Comparison of ENCODE assay signal across 10 cellular contexts in genomic region chr9:95504053-95504963, GRCh38. TPM values are rescaled to one million over a fixed set of nuclear protein-coding genes. Genes with fewer than 3 reads are reported as not detected.
A peak's percentile ranks its signal among the peaks of the same experiment; 100 is the strongest.
DNase-seq lines count a peak whose midpoint lies in the region; ATAC-seq, FAIRE-seq and TF ChIP-seq lines count a peak whose summit lies in the region.
"Had no signal": no experiment of that assay in that cellular context is flagged by ENCODE, and none has a peak within 500 bp of the region (broad histone marks: within the 10 kb centered on the region; RNA-seq: fewer than 3 reads in every experiment).

No MANE protein-coding gene starts in this region.

- H3K4me1 Mint-ChIP-seq in stimulated activated naive CD8-positive, alpha-beta T cell treated with anti-CD3 and anti-CD28 coated beads, Interleukin-15, amount 100 ng/mL, for 72 hours: peaks cover 43% of the 10 kb centered on the region

- no peaks in the 10 kb centered on the region for H3K27me3 Mint-ChIP-seq in stimulated activated naive CD8-positive, alpha-beta T cell treated with anti-CD3 and anti-CD28 coated beads, Interleukin-15, amount 100 ng/mL, for 72 hours

- H3K27ac Mint-ChIP-seq in stimulated activated naive CD8-positive, alpha-beta T cell treated with anti-CD3 and anti-CD28 coated beads, Interleukin-15, amount 100 ng/mL, for 72 hours: no peak overlapping the region

- H3K27me3 ChIP-seq in SJSA1 (replicated peaks): no peaks in the 10 kb centered on the region
- H3K27me3 ChIP-seq in cardiac muscle cell: no peaks in the 10 kb centered on the region

- H3K27ac ChIP-seq in SJSA1: peak overlapping the region; percentile 30
- no peak overlapping the region for H3K27ac ChIP-seq in cardiac muscle cell

- FAIRE-seq in HTR-8/SVneo (lab: Jason Lieb, UNC): no peak
- FAIRE-seq: A204.1 had no signal

- no peaks in the 10 kb centered on the region for H3K9me3 ChIP-seq in SJSA1 (replicated peaks)
- no peaks in the 10 kb centered on the region for H3K9me3 ChIP-seq in cardiac muscle cell (ENCODE audit: low read depth)
- H3K9me3 ChIP-seq: upper lobe of left lung had no signal

- H3K4me3 ChIP-seq in SJSA1 (peak overlapping the region; percentile 70), cardiac muscle cell (no peak overlapping the region)

- H3K9me3 Mint-ChIP-seq in stimulated activated naive CD8-positive, alpha-beta T cell treated with anti-CD3 and anti-CD28 coated beads, Interleukin-15, amount 100 ng/mL, for 72 hours: no peaks in the 10 kb centered on the region

- H3K36me3 ChIP-seq in SJSA1 (peaks cover 88% of the 10 kb centered on the region), cardiac muscle cell (no peaks in the 10 kb centered on the region)
- H3K36me3 ChIP-seq: upper lobe of left lung had no signal

- H3K4me3 Mint-ChIP-seq in stimulated activated naive CD8-positive, alpha-beta T cell treated with anti-CD3 and anti-CD28 coated beads, Interleukin-15, amount 100 ng/mL, for 72 hours: peak overlapping the region; percentile 19 to 59

- H3K4me1 ChIP-seq in SJSA1 (replicated peaks): peaks cover 59% of the 10 kb centered on the region
- H3K4me1 ChIP-seq in cardiac muscle cell (ENCODE audit: low read depth): peaks cover 21% of the 10 kb centered on the region

- ATAC-seq in stimulated activated naive CD8-positive, alpha-beta T cell treated with anti-CD3 and anti-CD28 coated beads, Interleukin-15, amount 100 ng/mL, for 72 hours: no peak

- TF ChIP-seq CTCF in cardiac muscle cell (IDR thresholded peaks at IDR 0.05; ENCODE audit: low read depth, low read length): no peak

- DNase-seq in DMS 273 (lab: John Stamatoyannopoulos, UW; ENCODE audit: unreplicated experiment) (peak; percentile 20), DMS 273 treated with DMSO at 0.1 percent for 48 hours (lab: John Stamatoyannopoulos, UW) (no peak), SJSA1 (ENCODE audit: low read depth in 1 of 2, low spot score in 2 of 2) (peak; percentile 64 to 71), cardiac muscle cell (ENCODE audit: low read depth in 1 of 2, low spot score in 1 of 2) (peak; percentile 44 to 46), activated gamma-delta T cell (lab: John Stamatoyannopoulos, UW) (no peak), NCI-H146 treated with DMSO at 0.1 percent for 48 hours (lab: John Stamatoyannopoulos, UW; ENCODE audit: unreplicated experiment) (no peak), HTR-8/SVneo (ENCODE audit: insufficient read length, low spot score) (no peak)
- DNase-seq in stimulated activated naive CD8-positive, alpha-beta T cell treated with anti-CD3 and anti-CD28 coated beads, Interleukin-15, amount 100 ng/mL, for 72 hours: no peak

RNA-seq across cellular contexts. Expression of gene PTCH1, which starts 12.5 kb away (rescaled TPM):
- 49.3 and 56.4 TPM in 2 replicates for total RNA-seq in SJSA1 (2014; rRNA removed; shearing (Covaris generic))
- 8.3 and 13.9 TPM in 2 replicates for total RNA-seq in cardiac muscle cell
- polyA plus RNA-seq in cardiac muscle cell: 7.3 and 9.6 TPM in 2 replicates

Comparison
In these comparisons a context has a peak if more than half of its experiments do, and no peak if none do; other contexts are left out.
1. DNase-seq: peak in DMS 273 (single experiment), SJSA1 (2 of 2) and cardiac muscle cell (2 of 2); none in DMS 273 treated with DMSO at 0.1 percent for 48 hours (single experiment), stimulated activated naive CD8-positive, alpha-beta T cell treated with anti-CD3 and anti-CD28 coated beads, Interleukin-15, amount 100 ng/mL, for 72 hours (0 of 2), activated gamma-delta T cell (single experiment), NCI-H146 treated with DMSO at 0.1 percent for 48 hours (single experiment) and HTR-8/SVneo (single experiment).